ENCODE assay signal across 19 cellular contexts in the genomic region with DNA sequence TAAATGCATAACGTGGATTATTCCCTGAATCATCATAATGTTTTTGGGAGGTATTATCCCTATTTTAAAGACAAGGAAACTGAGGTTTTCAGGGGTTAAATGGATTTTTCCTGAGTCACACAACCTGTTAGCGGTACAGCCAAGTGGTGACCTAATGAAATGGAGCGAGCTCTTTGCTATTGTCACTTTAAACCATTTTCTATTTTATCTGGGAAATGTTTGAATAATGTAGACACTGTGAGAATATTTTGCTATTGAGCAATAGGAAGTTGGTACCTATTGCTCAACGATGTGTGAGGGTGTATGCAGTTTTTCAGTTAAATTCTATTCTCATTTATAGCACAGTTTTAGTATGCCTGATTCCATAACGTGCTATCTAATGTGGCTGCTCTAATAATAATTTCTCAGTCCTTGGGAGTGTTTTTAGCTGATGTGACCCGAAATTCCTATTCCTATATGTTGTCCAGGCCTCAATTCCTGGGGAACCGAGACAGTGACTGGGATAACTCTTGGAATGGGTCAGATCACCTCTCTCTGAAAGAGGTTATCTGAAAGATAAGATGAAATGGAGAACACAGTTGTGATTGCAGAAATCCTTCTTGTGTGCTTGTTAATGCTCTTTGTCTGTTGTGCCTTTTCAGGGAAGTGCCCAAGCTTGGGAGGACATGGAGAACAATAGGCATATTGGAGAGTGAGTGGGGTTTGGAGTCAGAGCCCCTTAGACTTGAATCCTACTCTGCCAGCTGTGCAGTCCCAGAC. TPM values are rescaled to one million over a fixed set of nuclear protein-coding genes. Genes with fewer than 3 reads are reported as not detected.
DNase-seq lines count a peak whose midpoint lies in the region; TF ChIP-seq lines count a peak whose summit lies in the region.
"Had no signal": no experiment of that assay in that cellular context is flagged by ENCODE, and none has a peak within 500 bp of the region (broad histone marks: within the 10 kb centered on the region; RNA-seq: fewer than 3 reads in every experiment).

No MANE protein-coding gene starts in this region.

- intact Hi-C loops in lower leg skin (cut with DNase I; ENCODE audit: low total_unique reads) (no loop called here), spleen (cut with DNase I; ENCODE audit: low total_unique reads) (no loop called here)

- DNase-seq in GM23248 (peak; percentile 48), NOMO-1 treated with DMSO at 0.1 percent for 48 hours (lab: John Stamatoyannopoulos, UW; ENCODE audit: unreplicated experiment) (peak; percentile 63), epithelial cell of prostate (ENCODE audit: low read depth, low spot score) (no peak), osteoblast (ENCODE audit: insufficient read length, low spot score, missing footprints) (no peak), lower leg skin (ENCODE audit: low spot score in 2 of 2) (no peak), spleen (no peak), hypothalamus (lab: John Stamatoyannopoulos, UW) (no peak), kidney tubule cell (ENCODE audit: low spot score) (no peak)
- DNase-seq: activated CD4-positive, alpha-beta T cell treated with anti-CD3 and anti-CD28 coated beads, Interleukin-2, amount 10 ng/mL, durations not matched to agents 24 days and 14 days; activated T-cell treated with anti-CD3 and anti-CD28 coated beads, Interleukin-2, amount 50 U/mL, for 4 hours; aorta; CD4-positive, CD25-positive, alpha-beta regulatory T cell; effector CD4-positive, alpha-beta T cell; kidney glomerular epithelial cell; MM.1S; naive thymus-derived CD8-positive, alpha-beta T cell; stimulated activated naive CD4-positive, alpha-beta T cell treated with Interleukin-2 at 50 U/mL for 16 hours; T-helper 17 cell had no signal

- in situ Hi-C loops in GM23248 (cut with MboI): no loop called here

- H3K9me3 ChIP-seq in GM23248 (ENCODE audit: low read depth): no peaks in the 10 kb centered on the region
- H3K9me3 ChIP-seq in osteoblast (ENCODE audit: low read depth, low read length): no peaks in the 10 kb centered on the region
- H3K9me3 ChIP-seq in spleen: no peaks in the 10 kb centered on the region

- H3K4me2 ChIP-seq in GM23248 (ENCODE audit: unreplicated experiment): peak overlapping the region; percentile 7
- H3K4me2 ChIP-seq in osteoblast (ENCODE audit: insufficient read depth, low read length): peak overlapping the region; percentile 46

- H2AFZ ChIP-seq in GM23248 (no peak overlapping the region), osteoblast (ENCODE audit: low read length) (no peak overlapping the region)

- H3K9ac ChIP-seq in GM23248: no peak overlapping the region

- no peaks in the 10 kb centered on the region; the same call in 1 of the 2 replicates for H3K27me3 ChIP-seq in GM23248 (replicated peaks; ENCODE audit: insufficient read depth)
- H3K27me3 ChIP-seq in osteoblast (ENCODE audit: insufficient read depth, low read length): no peaks in the 10 kb centered on the region
- no peaks in the 10 kb centered on the region for H3K27me3 ChIP-seq in spleen (replicated peaks in 1 of 7)

- no peaks in the 10 kb centered on the region for H3K36me3 ChIP-seq in GM23248 (ENCODE audit: low read depth)
- no peaks in the 10 kb centered on the region for H3K36me3 ChIP-seq in osteoblast (ENCODE audit: insufficient read depth, low read length)
- H3K36me3 ChIP-seq in spleen: no peaks in the 10 kb centered on the region

- H3K4me3 ChIP-seq in GM23248 (no peak overlapping the region), osteoblast (ENCODE audit: insufficient read depth, low read length) (no peak overlapping the region), lower leg skin (ENCODE audit: low read depth, poor library complexity, severe bottlenecking) (no peak overlapping the region), spleen (no peak overlapping the region)

- H3K79me2 ChIP-seq in GM23248 (ENCODE audit: insufficient read depth): no peaks in the 10 kb centered on the region
- no peaks in the 10 kb centered on the region for H3K79me2 ChIP-seq in osteoblast (ENCODE audit: insufficient read depth, low read length)

- H3K9me2 ChIP-seq in GM23248 (ENCODE audit: insufficient read depth): no peaks in the 10 kb centered on the region

- H4K20me1 ChIP-seq in GM23248 (ENCODE audit: insufficient read depth) (no peaks in the 10 kb centered on the region), osteoblast (ENCODE audit: insufficient read depth, low read length) (no peaks in the 10 kb centered on the region)

- WGBS in GM23248 (ENCODE audit: low coverage in 1 of 2, low lambda C conversion rate in 2 of 2, missing lambda C conversion rate in 2 of 2), 2 experiments: 26 to 28% methylated on average over 7 of the region's 7 CpGs
- WGBS in lower leg skin, 2 donors: 50 to 53% methylated on average over 7 of the region's 7 CpGs
- WGBS in spleen, 5 donors: 45 to 68% (median 55%) methylated on average over 7 of the region's 7 CpGs

- H3F3A ChIP-seq in GM23248 (ENCODE audit: insufficient read depth): no peaks in the 10 kb centered on the region

- H3K4me1 ChIP-seq in GM23248 (ENCODE audit: insufficient read depth): peaks cover 15% of the 10 kb centered on the region
- peaks cover 28% of the 10 kb centered on the region for H3K4me1 ChIP-seq in osteoblast (ENCODE audit: insufficient read depth, low read length)
- peaks cover 0 to 16% (median under 1%) of the 10 kb centered on the region in 6 donors for H3K4me1 ChIP-seq in spleen

- TF ChIP-seq POLR2A in lower leg skin (IDR thresholded peaks at IDR 0.05) (no peak), spleen (IDR thresholded peaks at IDR 0.05) (no peak)

- no peak for TF ChIP-seq CTCF in osteoblast (IDR thresholded peaks at IDR 0.05; ENCODE audit: extremely low read depth, low read depth, low read length)
- no peak for TF ChIP-seq CTCF in lower leg skin (IDR thresholded peaks at IDR 0.05)
- no peak for TF ChIP-seq CTCF in spleen (IDR thresholded peaks at IDR 0.05 in 8 of 11, conservative IDR thresholded peaks at IDR 0.05 in 3 of 11)

- H3K27ac ChIP-seq in GM23248: no peak overlapping the region
- H3K27ac ChIP-seq in epithelial cell of prostate: peak overlapping the region; percentile 96
- H3K27ac ChIP-seq in osteoblast (ENCODE audit: low read depth, low read length): peak overlapping the region; percentile 30
- peak overlapping the region in 1 of 8 donors; percentile 51 for H3K27ac ChIP-seq in spleen

RNA-seq across cellular contexts. Expression of gene ABCB11, which starts 38.4 kb away (rescaled TPM):
- not detected in 2 replicates for total RNA-seq in GM23248 (2014; rRNA removed; shearing (Covaris generic))
- not detected in 2 replicates for polyA plus RNA-seq in GM23248 (2016; fragmentation: Nextera tagmentation; extraction: Ambion mirVana)
- under 0.01 TPM in 1 of 2 replicates, not detected in the other for total RNA-seq in osteoblast
- total RNA-seq in lower leg skin: under 1 TPM in 3 of 4 donors, not detected in 1; 0.39 to 0.49 (median 0.46) TPM
- under 1 TPM in 4 of 7 donors, not detected in 3; 0.10 to 0.32 (median 0.24) TPM for total RNA-seq in spleen
- under 1 TPM; 0.03 to 0.12 (median 0.07) TPM for polyA plus RNA-seq in spleen
- total RNA-seq: activated CD4-positive, alpha-beta T cell treated with anti-CD3 and anti-CD28 coated beads, Interleukin-2, amount 10 ng/mL, durations not matched to agents 24 days and 14 days; activated T-cell treated with anti-CD3 and anti-CD28 coated beads, Interleukin-2, amount 50 U/mL, for 4 hours; CD4-positive, CD25-positive, alpha-beta regulatory T cell; H1; T-helper 17 cell had no signal
- polyA plus RNA-seq: CD4-positive, CD25-positive, alpha-beta regulatory T cell; H1; naive thymus-derived CD8-positive, alpha-beta T cell had no signal

Comparison
In these comparisons a context has a peak if more than half of its experiments do, and no peak if none do; other contexts are left out.
1. DNase-seq: peak in GM23248 (single experiment) and NOMO-1 treated with DMSO at 0.1 percent for 48 hours (single experiment); none in epithelial cell of prostate (single experiment), osteoblast (single experiment), lower leg skin (0 of 2), spleen (single experiment), hypothalamus (0 of 51) and kidney tubule cell (single experiment).